In the genomic region with DNA sequence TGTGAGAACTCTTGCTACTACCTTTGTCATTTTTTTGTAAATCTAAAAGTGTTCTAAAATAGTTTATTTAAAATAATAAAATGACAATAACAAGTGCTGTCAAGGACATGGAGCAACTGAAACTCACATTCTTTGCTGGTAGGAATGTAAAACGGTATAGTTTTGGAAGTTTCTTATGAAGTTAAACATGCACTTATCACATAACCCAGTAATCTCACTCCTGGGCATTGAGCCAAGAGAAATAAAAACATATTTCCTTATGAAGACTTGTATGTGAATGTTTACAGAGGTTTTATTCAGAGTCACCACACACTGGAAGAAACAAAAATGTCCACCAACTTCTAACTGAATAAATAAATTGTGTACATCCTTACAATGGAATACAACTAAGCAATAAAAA, we compare ENCODE assay signal across 10 cellular contexts.
"Had no signal": no experiment of that assay in that cellular context is flagged by ENCODE, and none has a peak within 500 bp of the region (broad histone marks: within the 10 kb centered on the region; RNA-seq: fewer than 3 reads in every experiment).

No MANE protein-coding gene starts in this region.

- H3K4me3 ChIP-seq: neural progenitor cell, stomach, thoracic aorta had no signal

- H2AFZ ChIP-seq: neural progenitor cell, parathyroid adenoma had no signal

- H3K79me2 ChIP-seq: parathyroid adenoma had no signal

- ATAC-seq: activated CD8-positive, alpha-beta T cell treated with anti-CD3 and anti-CD28 coated beads for 36 hours; esophagus mucosa; left ventricle myocardium superior had no signal

- H3K9ac ChIP-seq: neural progenitor cell, parathyroid adenoma had no signal

- H3K4me2 ChIP-seq: neural progenitor cell had no signal

- DNase-seq: activated CD4-positive, alpha-beta T cell treated with anti-CD3 and anti-CD28 coated beads for 4 hours; activated CD8-positive, alpha-beta memory T cell treated with anti-CD3 and anti-CD28 coated beads, Interleukin-2, amount 50 U/mL, for 4 hours; activated CD8-positive, alpha-beta T cell treated with anti-CD3 and anti-CD28 coated beads for 36 hours; left ventricle myocardium superior; mesendoderm; stomach had no signal

- H3K36me3 ChIP-seq: neural progenitor cell, stomach, thoracic aorta had no signal

- H3K4me1 ChIP-seq: neural progenitor cell, parathyroid adenoma had no signal

- H3K27ac ChIP-seq: neural progenitor cell, parathyroid adenoma, stomach, thoracic aorta had no signal

- H3K27me3 ChIP-seq: neural progenitor cell, stomach had no signal
